In genomic region chr16:28554634-28555423, GRCh38 we compare ENCODE assay signal across 8 cellular contexts. TPM values are rescaled to one million over a fixed set of nuclear protein-coding genes. Genes with fewer than 3 reads are reported as not detected.
DNase-seq lines count a peak whose midpoint lies in the region; ATAC-seq and TF ChIP-seq lines count a peak whose summit lies in the region.

No MANE protein-coding gene starts in this region.

- H3K27ac Mint-ChIP-seq in CD4-positive, alpha-beta T cell, result peak overlapping the region; percentile 97
- H3K27ac Mint-ChIP-seq in IgD-negative memory B cell (peak overlapping the region in 2 of 3 donors; percentile 48 to 94), chondrocyte (ENCODE audit: unreplicated experiment) (peak overlapping the region; percentile 42)

- no peaks in the 10 kb centered on the region for H3K9me3 Mint-ChIP-seq in CD4-positive, alpha-beta T cell
- H3K9me3 Mint-ChIP-seq in IgD-negative memory B cell (no peaks in the 10 kb centered on the region), chondrocyte (ENCODE audit: low read depth) (no peaks in the 10 kb centered on the region)

- peaks cover 38% of the 10 kb centered on the region for H3K4me1 Mint-ChIP-seq in CD4-positive, alpha-beta T cell (ENCODE audit: low read depth)
- H3K4me1 Mint-ChIP-seq in IgD-negative memory B cell, result peaks cover 9 to 17% (median 10%) of the 10 kb centered on the region in 3 donors
- peaks cover 11% of the 10 kb centered on the region for H3K4me1 Mint-ChIP-seq in chondrocyte (ENCODE audit: low read depth)

- no peaks in the 10 kb centered on the region for H3F3A ChIP-seq in neural cell (ENCODE audit: insufficient read depth, low read length, poor library complexity, severe bottlenecking)

- no peaks in the 10 kb centered on the region for H3K9me2 ChIP-seq in neural cell (ENCODE audit: insufficient read depth, low read length)

- no peaks in the 10 kb centered on the region for H4K20me1 ChIP-seq in neural cell (ENCODE audit: insufficient read depth)

- H3K4me3 ChIP-seq in neural cell (ENCODE audit: low read length), result peak overlapping the region; percentile 82

- peak overlapping the region; percentile 22 for H2AFZ ChIP-seq in neural cell (ENCODE audit: low read depth, low read length)

- intact Hi-C loops in CD4-positive, alpha-beta T cell (cut with DNase I, micrococcal nuclease), result loop anchor here in 1 of 2 experiments (5.0 to 10.0 kb wide), 4 partner anchors 60 to 340 kb away; partner anchors contain the start of genes SULT1A1, TUFM and XPO6

- DNase-seq in CD4-positive, alpha-beta T cell, result no peak
- DNase-seq in chondrocyte (ENCODE audit: low spot score) (no peak), NCI-H2029 treated with DMSO at 0.1 percent for 48 hours (lab: John Stamatoyannopoulos, UW) (no peak)

- peak overlapping the region; percentile 88 for H3K4me3 Mint-ChIP-seq in CD4-positive, alpha-beta T cell
- H3K4me3 Mint-ChIP-seq in IgD-negative memory B cell (peak overlapping the region; percentile 85 to 96 (median 94)), chondrocyte (ENCODE audit: unreplicated experiment) (peak overlapping the region; percentile 89)

- H3K27me3 Mint-ChIP-seq in CD4-positive, alpha-beta T cell, result no peaks in the 10 kb centered on the region
- no peaks in the 10 kb centered on the region for H3K27me3 Mint-ChIP-seq in IgD-negative memory B cell
- H3K27me3 Mint-ChIP-seq in chondrocyte (ENCODE audit: low read depth), result no peaks in the 10 kb centered on the region

- POLR2A ChIA-PET in CD4-positive, alpha-beta T cell (lab: Charles Lee), result interaction anchor here (1.3 to 2.7 kb wide), 5 partner anchors 20 to 278 kb away, joined by 3 to 29 read pairs (median 3); partner anchors contain the start of genes APOBR and CLN3

- H3K4me2 ChIP-seq in neural cell (ENCODE audit: low read length), result peak overlapping the region; percentile 21

- peak overlapping the region; percentile 53 for H3K9ac ChIP-seq in neural cell (ENCODE audit: low read length)

- no peaks in the 10 kb centered on the region for H3K27me3 ChIP-seq in CD4-positive, alpha-beta T cell (ENCODE audit: control insufficient read depth, insufficient read depth, low read length)
- no peaks in the 10 kb centered on the region for H3K27me3 ChIP-seq in neural cell (ENCODE audit: insufficient read depth, low read depth, low read length)

- TF ChIP-seq CTCF in CD4-positive, alpha-beta T cell (IDR thresholded peaks at IDR 0.05), result no peak
- TF ChIP-seq CTCF in chondrocyte (IDR thresholded peaks at IDR 0.05), result no peak
- no peak for TF ChIP-seq CTCF in neural cell (IDR thresholded peaks at IDR 0.05; ENCODE audit: poor library complexity, severe bottlenecking)

- peak overlapping the region; percentile 2 for H3K27ac ChIP-seq in CD4-positive, alpha-beta T cell (ENCODE audit: low read depth, low read length)
- H3K27ac ChIP-seq in neural cell (ENCODE audit: low read length), result no peak overlapping the region

- ATAC-seq in CD4-positive, alpha-beta T cell (ENCODE audit: poor library complexity), result no peak
- ATAC-seq in GM18870 (IDR thresholded peaks at IDR 0.05; ENCODE audit: unreplicated experiment) (no peak), HG02870 (IDR thresholded peaks at IDR 0.05; ENCODE audit: unreplicated experiment) (no peak), GM19328 (IDR thresholded peaks at IDR 0.05; ENCODE audit: unreplicated experiment) (no peak)

- no peak for TF ChIP-seq EP300 in neural cell (conservative IDR thresholded peaks at IDR 0.05; ENCODE audit: poor library complexity, severe bottlenecking)

- H3K79me2 ChIP-seq in neural cell (replicated peaks; ENCODE audit: insufficient read depth, low read length), result peaks cover 5% of the 10 kb centered on the region

- peaks cover 45% of the 10 kb centered on the region for H3K36me3 Mint-ChIP-seq in CD4-positive, alpha-beta T cell (ENCODE audit: low read depth)
- H3K36me3 Mint-ChIP-seq in IgD-negative memory B cell (peaks cover 5% of the 10 kb centered on the region), chondrocyte (ENCODE audit: low read depth) (peaks cover 9% of the 10 kb centered on the region)

- no peak for TF ChIP-seq RAD21 in neural cell (conservative IDR thresholded peaks at IDR 0.05)

- no peaks in the 10 kb centered on the region for H3K36me3 ChIP-seq in neural cell (ENCODE audit: insufficient read depth, low read length)

- CTCF ChIA-PET in CD4-positive, alpha-beta T cell (lab: Charles Lee), result interaction anchor here (0.7 to 1.4 kb wide), 2 partner anchors 14 to 62 kb away, joined by 5 to 7 read pairs; partner anchors contain the start of gene CLN3

- H3K9me3 ChIP-seq in CD4-positive, alpha-beta T cell (ENCODE audit: control insufficient read depth, low read length), result no peaks in the 10 kb centered on the region
- no peaks in the 10 kb centered on the region for H3K9me3 ChIP-seq in neural cell (ENCODE audit: low read length)

TF ChIP-seq in neural cell, 6 proteins besides CTCF, POLR2A, EP300 and RAD21:
- no peak for TF ChIP-seq SMC3 (conservative IDR thresholded peaks at IDR 0.05; ENCODE audit: poor library complexity)
- no peak for TF ChIP-seq TAF1 (IDR thresholded peaks at IDR 0.05; ENCODE audit: low read depth)
- no peak for TF ChIP-seq REST (IDR thresholded peaks at IDR 0.05; ENCODE audit: borderline replicate concordance)
- TF ChIP-seq POLR2AphosphoS5 (IDR thresholded peaks at IDR 0.05), result no peak
- no peak for TF ChIP-seq MXI1 (conservative IDR thresholded peaks at IDR 0.05; ENCODE audit: poor library complexity, severe bottlenecking)
- TF ChIP-seq EZH2 (IDR thresholded peaks at IDR 0.05; ENCODE audit: borderline replicate concordance, insufficient read depth, low read length, poor library complexity, severe bottlenecking), result no peak

RNA-seq across cellular contexts. Expression of gene SGF29, which starts 1.1 kb away (rescaled TPM):
- 10 to 100 TPM; 38.9 to 40.3 TPM for total RNA-seq in CD4-positive, alpha-beta T cell
- polyA plus RNA-seq in IgD-negative memory B cell, result 49.2 TPM
- total RNA-seq in chondrocyte, result 14.6 to 18.4 TPM (median 17.1 TPM) in 3 replicates
- 25.5 and 32.8 TPM in 2 replicates for polyA plus RNA-seq in neural cell
- 26.1 and 27.4 TPM in 2 replicates for polyA minus RNA-seq in neural cell

RNA-seq across cellular contexts. Expression of gene NUPR1, which starts 16.1 kb away (rescaled TPM):
- not detected for total RNA-seq in CD4-positive, alpha-beta T cell
- polyA plus RNA-seq in IgD-negative memory B cell (not detected), neural cell (not detected in 2 replicates)
- total RNA-seq in chondrocyte, result 39.1 to 300 TPM (median 289 TPM) in 3 replicates
- polyA minus RNA-seq in neural cell, result not detected in 2 replicates

RNA-seq across cellular contexts. Expression of gene SULT1A2, which starts 42.0 kb away (rescaled TPM):
- total RNA-seq in CD4-positive, alpha-beta T cell, result under 1 TPM; 0.19 to 0.45 TPM
- polyA plus RNA-seq in IgD-negative memory B cell (not detected), neural cell (not detected in 2 replicates)
- total RNA-seq in chondrocyte, result not detected in 3 replicates
- polyA minus RNA-seq in neural cell, result not detected in 2 replicates

RNA-seq across cellular contexts. Expression of gene IL27, which starts 48.2 kb away (rescaled TPM):
- total RNA-seq in CD4-positive, alpha-beta T cell, result not detected
- polyA plus RNA-seq in IgD-negative memory B cell (not detected), neural cell (not detected in 2 replicates)
- total RNA-seq in chondrocyte, result not detected in 3 replicates
- polyA minus RNA-seq in neural cell, result not detected in 2 replicates

RNA-seq across cellular contexts. Expression of gene SULT1A1, which starts 55.0 kb away (rescaled TPM):
- 10 to 100 TPM; 13.8 to 14.4 TPM for total RNA-seq in CD4-positive, alpha-beta T cell
- 8.2 TPM for polyA plus RNA-seq in IgD-negative memory B cell
- 1.1 to 4.9 TPM (median 2.2 TPM) in 3 replicates for total RNA-seq in chondrocyte
- polyA plus RNA-seq in neural cell, result not detected in 2 replicates
- not detected in 2 replicates for polyA minus RNA-seq in neural cell

Comparison
In these comparisons a context has a peak if more than half of its experiments do, and no peak if none do; other contexts are left out.
1. H3K27ac Mint-ChIP-seq: peak in every context shown above with its lines; median percentile 97 in CD4-positive, alpha-beta T cell; 71 in IgD-negative memory B cell; 42 in chondrocyte.
2. RNA of gene NUPR1, which starts 16.1 kb away (total RNA-seq): 39.1 to 300 TPM in chondrocyte; not detected in CD4-positive, alpha-beta T cell; every median in the first group is over 10 times any median in the second.
3. Peak in every context shown above with its lines, with median percentiles within 50 percentile points of each other: H3K4me3 Mint-ChIP-seq.